Comparison of ENCODE assay signal across 15 cellular contexts in genomic region chr1:27038020-27038419, GRCh38. TPM values are rescaled to one million over a fixed set of nuclear protein-coding genes. Genes with fewer than 3 reads are reported as not detected.
"Had no signal": no experiment of that assay in that cellular context is flagged by ENCODE, and none has a peak within 500 bp of the region (broad histone marks: within the 10 kb centered on the region; RNA-seq: fewer than 3 reads in every experiment).

No MANE protein-coding gene starts in this region.

- H3K27ac ChIP-seq: esophagus muscularis mucosa, spleen, thoracic aorta had no signal

- H3K4me1 Mint-ChIP-seq: activated CD4-positive, alpha-beta T cell treated with anti-CD3 and anti-CD28 coated beads for 36 hours; memory B cell; naive B cell; stimulated activated naive B cell treated with anti-CD40 and anti-IgM and Interleukin-4, amounts not matched to agents 10 μg/mL and 1 μg/mL and 100 μg/mL, for 72 hours had no signal

- H3K9me3 ChIP-seq: esophagus muscularis mucosa, mucosa of descending colon, spleen, thoracic aorta had no signal

- H3K27me3 ChIP-seq: esophagus muscularis mucosa, spleen had no signal

- H3K9me3 Mint-ChIP-seq: activated CD4-positive, alpha-beta memory T cell treated with anti-CD3 and anti-CD28 coated beads for 36 hours; dendritic cell treated with granulocyte-macrophage colony-stimulating factor and Interleukin-4, amounts not matched to agents 40 ng/mL and 50 ng/mL, for 4 days; memory B cell; naive B cell; stimulated activated naive B cell treated with anti-CD40 and anti-IgM and Interleukin-4, amounts not matched to agents 10 μg/mL and 1 μg/mL and 100 μg/mL, for 72 hours; WTC11 had no signal

- H3K27me3 Mint-ChIP-seq: activated CD4-positive, alpha-beta memory T cell treated with anti-CD3 and anti-CD28 coated beads for 36 hours; activated CD4-positive, alpha-beta T cell treated with anti-CD3 and anti-CD28 coated beads for 36 hours had no signal

- H3K4me3 Mint-ChIP-seq: activated CD4-positive, alpha-beta memory T cell treated with anti-CD3 and anti-CD28 coated beads for 36 hours; activated CD4-positive, alpha-beta T cell treated with anti-CD3 and anti-CD28 coated beads for 36 hours; activated naive CD8-positive, alpha-beta T cell; dendritic cell treated with granulocyte-macrophage colony-stimulating factor and Interleukin-4, amounts not matched to agents 40 ng/mL and 50 ng/mL, for 4 days; memory B cell; naive B cell; stimulated activated naive B cell treated with anti-CD40 and anti-IgM and Interleukin-4, amounts not matched to agents 10 μg/mL and 1 μg/mL and 100 μg/mL, for 72 hours; WTC11 had no signal

- DNase-seq: activated CD4-positive, alpha-beta memory T cell treated with anti-CD3 and anti-CD28 coated beads for 36 hours; activated CD4-positive, alpha-beta T cell treated with anti-CD3 and anti-CD28 coated beads for 36 hours; activated T-cell treated with anti-CD3 and anti-CD28 coated beads for 4 hours; effector CD8-positive, alpha-beta T cell; left ventricle myocardium superior; mucosa of descending colon; naive B cell; spleen; stimulated activated naive B cell treated with anti-CD40 and anti-IgM and Interleukin-4, amounts not matched to agents 10 μg/mL and 1 μg/mL and 100 μg/mL, for 72 hours had no signal

- ATAC-seq: activated CD4-positive, alpha-beta T cell treated with anti-CD3 and anti-CD28 coated beads for 36 hours; left ventricle myocardium superior; mucosa of descending colon; stimulated activated naive B cell treated with anti-CD40 and anti-IgM and Interleukin-4, amounts not matched to agents 10 μg/mL and 1 μg/mL and 100 μg/mL, for 72 hours; WTC11 had no signal

- H3K4me1 ChIP-seq: esophagus muscularis mucosa had no signal

- H3K27ac Mint-ChIP-seq: activated CD4-positive, alpha-beta memory T cell treated with anti-CD3 and anti-CD28 coated beads for 36 hours; activated CD4-positive, alpha-beta T cell treated with anti-CD3 and anti-CD28 coated beads for 36 hours; activated naive CD8-positive, alpha-beta T cell; dendritic cell treated with granulocyte-macrophage colony-stimulating factor and Interleukin-4, amounts not matched to agents 40 ng/mL and 50 ng/mL, for 4 days; memory B cell; stimulated activated naive B cell treated with anti-CD40 and anti-IgM and Interleukin-4, amounts not matched to agents 10 μg/mL and 1 μg/mL and 100 μg/mL, for 72 hours; WTC11 had no signal

- H3K36me3 Mint-ChIP-seq: activated CD4-positive, alpha-beta memory T cell treated with anti-CD3 and anti-CD28 coated beads for 36 hours; activated naive CD8-positive, alpha-beta T cell; memory B cell; naive B cell; stimulated activated naive B cell treated with anti-CD40 and anti-IgM and Interleukin-4, amounts not matched to agents 10 μg/mL and 1 μg/mL and 100 μg/mL, for 72 hours; WTC11 had no signal

RNA-seq across cellular contexts. Expression of gene TENT5B, which starts 25.4 kb away (rescaled TPM):
- total RNA-seq: activated CD4-positive, alpha-beta memory T cell treated with anti-CD3 and anti-CD28 coated beads for 36 hours; activated CD4-positive, alpha-beta T cell treated with anti-CD3 and anti-CD28 coated beads for 36 hours had no signal
